Comparison of ENCODE assay signal across 8 cellular contexts in genomic region chr6:147506704-147507114, GRCh38. TPM values are rescaled to one million over a fixed set of nuclear protein-coding genes. Genes with fewer than 3 reads are reported as not detected.
DNase-seq lines count a peak whose midpoint lies in the region; ATAC-seq, FAIRE-seq and TF ChIP-seq lines count a peak whose summit lies in the region.

No MANE protein-coding gene starts in this region.

- ATAC-seq in HG02610 (IDR thresholded peaks at IDR 0.05; ENCODE audit: unreplicated experiment): peak; percentile 54
- ATAC-seq in foreskin keratinocyte: peak; percentile 46

- H3K4me1 ChIP-seq in foreskin keratinocyte (peaks cover 12% of the 10 kb centered on the region), neuron (ENCODE audit: insufficient read depth, low read length) (peaks cover 20% of the 10 kb centered on the region)

- H3K27ac ChIP-seq in foreskin keratinocyte: no peak overlapping the region

- H3K27me3 ChIP-seq in foreskin keratinocyte (peaks cover 4% of the 10 kb centered on the region), neuron (ENCODE audit: insufficient read depth, low read length) (peaks cover 45% of the 10 kb centered on the region)

- no peak overlapping the region for H2AFZ ChIP-seq in neuron (ENCODE audit: low read depth, low read length)

- FAIRE-seq in urothelium cell line (lab: Jason Lieb, UNC): no peak

- peak overlapping the region; percentile 66 for H3K4me3 Mint-ChIP-seq in activated T-cell treated with anti-CD3 and anti-CD28 coated beads, Interleukin-2, amount 50 U/mL, for 24 hours

- POLR2A ChIA-PET in GM10248 (lab: Yijun Ruan, JAX): no interaction called here

- no peaks in the 10 kb centered on the region for H3K9me3 Mint-ChIP-seq in activated T-cell treated with anti-CD3 and anti-CD28 coated beads, Interleukin-2, amount 50 U/mL, for 24 hours

- H3K36me3 Mint-ChIP-seq in activated T-cell treated with anti-CD3 and anti-CD28 coated beads, Interleukin-2, amount 50 U/mL, for 24 hours (ENCODE audit: low read depth): no peaks in the 10 kb centered on the region

- DNase-seq in GM10248 (ENCODE audit: extremely low spot score): peak; percentile 68
- peak; percentile 10 for DNase-seq in NCI-H2196 treated with DMSO at 0.1 percent for 48 hours (lab: John Stamatoyannopoulos, UW; ENCODE audit: unreplicated experiment)
- peak; percentile 70 for DNase-seq in activated T-cell treated with anti-CD3 and anti-CD28 coated beads, Interleukin-2, amount 50 U/mL, for 24 hours
- DNase-seq in foreskin keratinocyte: peak in 1 of 2 donors; percentile 42
- peak; percentile 66 for DNase-seq in urothelium cell line (ENCODE audit: low spot score)
- no peak for DNase-seq in NCI-H2107 (lab: John Stamatoyannopoulos, UW)

- TF ChIP-seq CTCF in GM10248 (IDR thresholded peaks at IDR 0.05; ENCODE audit: control extremely low read depth, extremely low read depth, low read depth, missing control alignments): peak; percentile 68
- TF ChIP-seq CTCF in foreskin keratinocyte (conservative IDR thresholded peaks at IDR 0.05): peak; percentile 92

- no peaks in the 10 kb centered on the region for H3K36me3 ChIP-seq in neuron (ENCODE audit: insufficient read depth, low read length)

- CTCF ChIA-PET in GM10248 (lab: Yijun Ruan, JAX): interaction anchor here (0.7 to 1.8 kb wide), 10 partner anchors 8 to 957 kb away, joined by 3 to 10 read pairs (median 3); no protein-coding TSS in a partner anchor

- no peaks in the 10 kb centered on the region for H3K9me3 ChIP-seq in neuron (ENCODE audit: low read length)

- H3K27ac Mint-ChIP-seq in activated T-cell treated with anti-CD3 and anti-CD28 coated beads, Interleukin-2, amount 50 U/mL, for 24 hours: no peak overlapping the region

- H3K4me1 Mint-ChIP-seq in activated T-cell treated with anti-CD3 and anti-CD28 coated beads, Interleukin-2, amount 50 U/mL, for 24 hours (ENCODE audit: low read depth): peaks cover 17% of the 10 kb centered on the region

- peaks cover 76% of the 10 kb centered on the region for H3K27me3 Mint-ChIP-seq in activated T-cell treated with anti-CD3 and anti-CD28 coated beads, Interleukin-2, amount 50 U/mL, for 24 hours

- H3K4me3 ChIP-seq in neuron (ENCODE audit: low read length): peak overlapping the region; percentile 25

RNA-seq across cellular contexts. Expression of gene SAMD5, which starts 1.8 kb away (rescaled TPM):
- total RNA-seq in foreskin keratinocyte: 1.4 and 2.6 TPM in 2 replicates
- 0.46 and 0.76 TPM in 2 replicates for polyA plus RNA-seq in foreskin keratinocyte
